8 cellular contexts compared by ENCODE assay signal in genomic region chr2:65128297-65129190, GRCh38.
A peak's percentile ranks its signal among the peaks of the same experiment; 100 is the strongest.
DNase-seq lines count a peak whose midpoint lies in the region; ATAC-seq and TF ChIP-seq lines count a peak whose summit lies in the region.

No MANE protein-coding gene starts in this region.

- H3K27ac ChIP-seq in coronary artery (peak overlapping the region; percentile 80 to 97), mucosa of rectum (ENCODE audit: low read depth in 2 of 2, low read length in 2 of 2) (peak overlapping the region; percentile 100)

- H3K36me3 ChIP-seq in NT2/D1 (ENCODE audit: insufficient read depth, insufficient read length, low read length) (peaks cover 9% of the 10 kb centered on the region), mucosa of rectum (ENCODE audit: control insufficient read depth in 2 of 2, insufficient read depth in 2 of 2, low read length in 2 of 2) (no peaks in the 10 kb centered on the region)

- no peaks in the 10 kb centered on the region for H3K4me1 ChIP-seq in NT2/D1 (ENCODE audit: insufficient read depth, insufficient read length)
- H3K4me1 ChIP-seq in mucosa of rectum (ENCODE audit: control insufficient read depth in 2 of 2, insufficient read depth in 2 of 2, low read length in 2 of 2) = peaks cover 23 to 26% of the 10 kb centered on the region in 2 donors

- H3K9ac ChIP-seq in NT2/D1 (ENCODE audit: insufficient read length, low read depth) = peak overlapping the region; percentile 87
- H3K9ac ChIP-seq in mucosa of rectum (ENCODE audit: low read depth in 1 of 2, low read length in 2 of 2) = peak overlapping the region; percentile 88 to 100

- H3K4me3 ChIP-seq in GM08714 (ENCODE audit: low read length) = peak overlapping the region; percentile 100
- peak overlapping the region; percentile 82 for H3K4me3 ChIP-seq in NT2/D1 (ENCODE audit: insufficient read length, low read depth)
- peak overlapping the region; percentile 98 for H3K4me3 ChIP-seq in coronary artery
- peak overlapping the region; percentile 97 for H3K4me3 ChIP-seq in mucosa of rectum (ENCODE audit: low read length in 2 of 2)

- no peaks in the 10 kb centered on the region for H3K27me3 ChIP-seq in NT2/D1 (ENCODE audit: insufficient read depth, insufficient read length)
- no peaks in the 10 kb centered on the region for H3K27me3 ChIP-seq in mucosa of rectum (ENCODE audit: control insufficient read depth in 2 of 2, insufficient read depth in 2 of 2, low read length in 2 of 2)

- no peaks in the 10 kb centered on the region for H3K9me3 ChIP-seq in NT2/D1 (ENCODE audit: insufficient read depth, low read length)
- no peaks in the 10 kb centered on the region for H3K9me3 ChIP-seq in mucosa of rectum (ENCODE audit: control insufficient read depth in 2 of 2, low read length in 2 of 2)

- ATAC-seq in HG03135 (IDR thresholded peaks at IDR 0.05; ENCODE audit: unreplicated experiment) (no peak), HG02588 (IDR thresholded peaks at IDR 0.05; ENCODE audit: unreplicated experiment) (no peak), HG02870 (IDR thresholded peaks at IDR 0.05; ENCODE audit: unreplicated experiment) (no peak)

- no peak for TF ChIP-seq CTCF in coronary artery (IDR thresholded peaks at IDR 0.05)

- DNase-seq in NT2/D1 (ENCODE audit: low read depth, low spot score) (no peak), coronary artery (ENCODE audit: low spot score) (no peak), SHP77 (lab: John Stamatoyannopoulos, UW) (no peak)
